In the genomic region with DNA sequence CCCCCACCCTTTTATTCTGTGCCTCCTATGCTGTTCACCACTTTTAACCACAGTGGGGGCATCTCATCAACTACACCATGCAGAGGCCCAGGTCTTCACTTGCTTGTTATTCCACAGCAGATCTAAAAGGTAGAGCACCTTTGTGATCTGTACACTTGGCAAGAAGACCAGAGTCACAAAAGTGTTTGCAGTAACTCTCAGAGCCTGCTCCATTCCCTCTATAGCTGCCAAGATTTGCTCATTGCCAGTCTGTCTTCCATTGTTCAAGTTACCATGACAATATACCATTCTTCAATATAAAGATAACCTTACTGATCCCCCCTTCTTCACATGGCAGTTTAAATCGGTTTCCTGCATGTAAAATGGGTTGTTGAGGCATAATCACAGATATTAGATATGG, we compare ENCODE assay signal across 26 cellular contexts.
"Had no signal": no experiment of that assay in that cellular context is flagged by ENCODE, and none has a peak within 500 bp of the region (broad histone marks: within the 10 kb centered on the region; RNA-seq: fewer than 3 reads in every experiment).

No MANE protein-coding gene starts in this region.

- H3K4me3 ChIP-seq: mucosa of descending colon, smooth muscle cell, suprapubic skin, thyroid gland, vagina had no signal

- ATAC-seq: effector memory CD8-positive, alpha-beta T cell; left colon; mucosa of descending colon; natural killer cell treated with Interleukin-12 subunit alpha and Interleukin-12 subunit beta and Interleukin-15 and Interleukin-18, amount 100 ng/mL, for 72 hours; sciatic nerve; stimulated activated naive CD8-positive, alpha-beta T cell treated with anti-CD3 and anti-CD28 coated beads, Interleukin-15, amount 100 ng/mL, for 72 hours had no signal

- H3K27ac ChIP-seq: parathyroid adenoma, suprapubic skin, thyroid gland, vagina had no signal

- FAIRE-seq: endometrium, frontal cortex had no signal

- H3K9ac ChIP-seq: parathyroid adenoma had no signal

- H3K36me3 ChIP-seq: suprapubic skin, thyroid gland, vagina had no signal

- DNase-seq: cortex of kidney; effector memory CD8-positive, alpha-beta T cell; hypothalamus; immature natural killer cell; islet precursor cell; kidney glomerular epithelial cell; left colon; mesenchymal stem cell; mucosa of descending colon; naive B cell; stimulated activated CD4-positive, alpha-beta T cell treated with anti-CD3 and anti-CD28 coated beads, Interleukin-12 subunit alpha, Interleukin-12 subunit beta, amount 100 ng/mL, for 4 hours; stimulated activated CD4-positive, alpha-beta T cell treated with anti-CD3 and anti-CD28 coated beads, Interleukin-1b, Interleukin-23, amount 100 ng/mL, for 48 hours; stimulated activated CD4-positive, alpha-beta T cell treated with anti-CD3 and anti-CD28 coated beads, Interleukin-4, amount 100 ng/mL, for 1 hour; stimulated activated CD8-positive, alpha-beta memory T cell treated with anti-CD3 and anti-CD28 coated beads, Interleukin-4, amount 100 ng/mL, for 48 hours; stimulated activated naive CD4-positive, alpha-beta T cell; stimulated activated naive CD8-positive, alpha-beta T cell treated with anti-CD3 and anti-CD28 coated beads, Interleukin-15, amount 100 ng/mL, for 72 hours; thyroid gland; trophoblast cell had no signal

- H3K79me2 ChIP-seq: parathyroid adenoma had no signal

- H3K27me3 ChIP-seq: suprapubic skin, thyroid gland, vagina had no signal

- H2AFZ ChIP-seq: parathyroid adenoma had no signal

- H3K9me3 ChIP-seq: mucosa of descending colon, suprapubic skin, thyroid gland, vagina had no signal

- H3K4me1 ChIP-seq: parathyroid adenoma, suprapubic skin, thyroid gland, vagina had no signal

- H3K4me2 ChIP-seq: smooth muscle cell had no signal
